In genomic region chr17:21095735-21096134, GRCh38 we compare ENCODE assay signal across 19 cellular contexts. TPM values are rescaled to one million over a fixed set of nuclear protein-coding genes. Genes with fewer than 3 reads are reported as not detected.
DNase-seq lines count a peak whose midpoint lies in the region; ATAC-seq and TF ChIP-seq lines count a peak whose summit lies in the region.
"Had no signal": no experiment of that assay in that cellular context is flagged by ENCODE, and none has a peak within 500 bp of the region (broad histone marks: within the 10 kb centered on the region; RNA-seq: fewer than 3 reads in every experiment).

No MANE protein-coding gene starts in this region.

- DNase-seq in NCI-H82 (lab: John Stamatoyannopoulos, UW) (peak; percentile 39), NCI-H82 treated with DMSO at 0.1 percent for 48 hours (lab: John Stamatoyannopoulos, UW; ENCODE audit: unreplicated experiment) (no peak), mesendoderm (peak; percentile 53), immature natural killer cell (no peak)
- DNase-seq: 8988T; BE2C; CD8-positive, alpha-beta memory T cell; EL; H7; MV-4-11; NCI-H1436 treated with DMSO at 0.1 percent for 48 hours; NCI-H2029 treated with DMSO at 0.1 percent for 48 hours; NCI-H510A treated with DMSO at 0.1 percent for 48 hours; SHP77 treated with DMSO at 0.1 percent for 48 hours had no signal

- H3K27ac ChIP-seq in OCI-LY1 (ENCODE audit: low read depth, low read length, poor library complexity, severe bottlenecking) (no peak overlapping the region), mesendoderm (ENCODE audit: low read depth, low read length) (no peak overlapping the region)

- no peak overlapping the region for H3K18ac ChIP-seq in mesendoderm (ENCODE audit: low read length)

- H3K56ac ChIP-seq in mesendoderm (ENCODE audit: low read length) = no peak overlapping the region

- H3K79me2 ChIP-seq in OCI-LY1 (ENCODE audit: insufficient read depth, low read length) (no peaks in the 10 kb centered on the region), mesendoderm (ENCODE audit: control insufficient read depth, insufficient read depth, low read length) (no peaks in the 10 kb centered on the region)

- H4K8ac ChIP-seq in mesendoderm (ENCODE audit: low read depth, low read length) = no peak overlapping the region

- peaks cover 14% of the 10 kb centered on the region for H3K4me1 ChIP-seq in OCI-LY1 (ENCODE audit: insufficient read depth, low read length, severe bottlenecking)
- H3K4me1 ChIP-seq in mesendoderm (ENCODE audit: control insufficient read depth, low read depth, low read length) = no peaks in the 10 kb centered on the region
- H3K4me1 ChIP-seq: BE2C had no signal

- no peak overlapping the region for H3K27ac Mint-ChIP-seq in immature natural killer cell
- H3K27ac Mint-ChIP-seq in stimulated activated memory B cell treated with anti-CD40 and anti-IgM and Interleukin-4, amounts not matched to agents 10 μg/mL and 1 μg/mL and 100 μg/mL, for 72 hours = no peak overlapping the region

- no peaks in the 10 kb centered on the region for H3K36me3 Mint-ChIP-seq in immature natural killer cell
- H3K36me3 Mint-ChIP-seq in stimulated activated memory B cell treated with anti-CD40 and anti-IgM and Interleukin-4, amounts not matched to agents 10 μg/mL and 1 μg/mL and 100 μg/mL, for 72 hours = no peaks in the 10 kb centered on the region
- H3K36me3 Mint-ChIP-seq: CD8-positive, alpha-beta memory T cell had no signal

- H3K9ac ChIP-seq in OCI-LY1 (ENCODE audit: low read length) (no peak overlapping the region), mesendoderm (ENCODE audit: low read length) (no peak overlapping the region)

- H3K23ac ChIP-seq in mesendoderm (ENCODE audit: low read length) = no peak overlapping the region

- ATAC-seq in GM18861 (IDR thresholded peaks at IDR 0.05; ENCODE audit: unreplicated experiment) = no peak
- no peak for ATAC-seq in stimulated activated memory B cell treated with anti-CD40 and anti-IgM and Interleukin-4, amounts not matched to agents 10 μg/mL and 1 μg/mL and 100 μg/mL, for 72 hours
- ATAC-seq: SK-N-SH treated with all-trans-retinoic acid at 6 μM for 48 hours had no signal

- no peak overlapping the region for H3K4ac ChIP-seq in mesendoderm (ENCODE audit: low read depth, low read length)

- WGBS in mesendoderm (ENCODE audit: extremely low coverage, insufficient coverage, low lambda C conversion rate) = no CpG with 5 or more reads among the region's 3 CpGs

- H2AFZ ChIP-seq in OCI-LY1 (ENCODE audit: low read length) = no peak overlapping the region

- H3K27me3 ChIP-seq in OCI-LY1 (ENCODE audit: insufficient read depth, low read length) (no peaks in the 10 kb centered on the region), mesendoderm (ENCODE audit: insufficient read depth, low read length, poor library complexity) (no peaks in the 10 kb centered on the region)
- H3K27me3 ChIP-seq: BE2C had no signal

- H3K27me3 Mint-ChIP-seq in immature natural killer cell (ENCODE audit: low read depth in 3 of 3) = peaks cover 2 to 9% (median 2%) of the 10 kb centered on the region in 3 donors
- no peaks in the 10 kb centered on the region for H3K27me3 Mint-ChIP-seq in stimulated activated memory B cell treated with anti-CD40 and anti-IgM and Interleukin-4, amounts not matched to agents 10 μg/mL and 1 μg/mL and 100 μg/mL, for 72 hours

- H4K5ac ChIP-seq in mesendoderm (ENCODE audit: low read length) = no peak overlapping the region

- no peaks in the 10 kb centered on the region for H3K9me3 ChIP-seq in OCI-LY1 (ENCODE audit: low read length)
- H3K9me3 ChIP-seq: BE2C had no signal

- no peaks in the 10 kb centered on the region for H3K9me3 Mint-ChIP-seq in immature natural killer cell
- H3K9me3 Mint-ChIP-seq in stimulated activated memory B cell treated with anti-CD40 and anti-IgM and Interleukin-4, amounts not matched to agents 10 μg/mL and 1 μg/mL and 100 μg/mL, for 72 hours = no peaks in the 10 kb centered on the region
- H3K9me3 Mint-ChIP-seq: CD8-positive, alpha-beta memory T cell had no signal

- H3F3A ChIP-seq in OCI-LY1 (ENCODE audit: insufficient read depth, low read length) = no peaks in the 10 kb centered on the region

- no peak overlapping the region for H2AK5ac ChIP-seq in mesendoderm (ENCODE audit: low read length)

- no peaks in the 10 kb centered on the region for H4K20me1 ChIP-seq in OCI-LY1 (ENCODE audit: insufficient read depth, low read length)

- no peak overlapping the region for H3K4me2 ChIP-seq in OCI-LY1 (ENCODE audit: low read length)
- no peak overlapping the region for H3K4me2 ChIP-seq in mesendoderm (ENCODE audit: low read length)

- H3K4me3 Mint-ChIP-seq in immature natural killer cell = no peak overlapping the region
- H3K4me3 Mint-ChIP-seq in stimulated activated memory B cell treated with anti-CD40 and anti-IgM and Interleukin-4, amounts not matched to agents 10 μg/mL and 1 μg/mL and 100 μg/mL, for 72 hours = no peak overlapping the region
- H3K4me3 Mint-ChIP-seq: CD8-positive, alpha-beta memory T cell had no signal

- H3K4me3 ChIP-seq in OCI-LY1 (ENCODE audit: low read depth, low read length, poor library complexity, severe bottlenecking) = no peak overlapping the region
- H3K4me3 ChIP-seq in mesendoderm (ENCODE audit: low read length) = no peak overlapping the region

- H3K9me2 ChIP-seq in OCI-LY1 (ENCODE audit: low read depth, low read length) = no peaks in the 10 kb centered on the region

- no peak overlapping the region for H2BK120ac ChIP-seq in mesendoderm (ENCODE audit: low read depth, low read length)

- peaks cover 13 to 20% of the 10 kb centered on the region in 2 donors for H3K4me1 Mint-ChIP-seq in immature natural killer cell
- H3K4me1 Mint-ChIP-seq in stimulated activated memory B cell treated with anti-CD40 and anti-IgM and Interleukin-4, amounts not matched to agents 10 μg/mL and 1 μg/mL and 100 μg/mL, for 72 hours = peaks cover 22% of the 10 kb centered on the region

- H2BK5ac ChIP-seq in mesendoderm (ENCODE audit: low read length) = no peak overlapping the region

- no peak overlapping the region for H2BK15ac ChIP-seq in mesendoderm (replicated peaks; ENCODE audit: low read depth)

- TF ChIP-seq CTCF in GM12873 (IDR thresholded peaks at IDR 0.05; ENCODE audit: insufficient read depth, low read depth, low read length, missing control alignments) (peak; percentile 35), OCI-LY1 (IDR thresholded peaks at IDR 0.05; ENCODE audit: low read length) (0 out of 2 replicates have a peak, but pooled peaks have one; percentile 10)

- H3K36me3 ChIP-seq in OCI-LY1 (ENCODE audit: insufficient read depth, low read length) = no peaks in the 10 kb centered on the region
- H3K36me3 ChIP-seq in mesendoderm (ENCODE audit: control insufficient read depth, insufficient read depth, low read length) = no peaks in the 10 kb centered on the region
- H3K36me3 ChIP-seq: BE2C had no signal

- no peaks in the 10 kb centered on the region for H3K79me1 ChIP-seq in mesendoderm (ENCODE audit: low read length)

RNA-seq across cellular contexts. Expression of gene DHRS7B, which starts 31.0 kb away (rescaled TPM):
- polyA plus RNA-seq in mesendoderm (2013, experiment 1 of 2) = 28.8 TPM
- polyA plus RNA-seq in mesendoderm (2013, experiment 2 of 2) = 30.4 TPM
- 10 to 100 TPM; 11.3 to 15.3 (median 12.9) TPM for polyA plus RNA-seq in immature natural killer cell

RNA-seq across cellular contexts. Expression of gene USP22, which starts 52.9 kb away (rescaled TPM):
- 221 TPM for polyA plus RNA-seq in mesendoderm (2013, experiment 1 of 2)
- 204 TPM for polyA plus RNA-seq in mesendoderm (2013, experiment 2 of 2)
- 10 to 100 TPM in 2 of 3 donors, 1 to 10 TPM in 1; 9.6 to 31.7 (median 21.4) TPM for polyA plus RNA-seq in immature natural killer cell

Comparison
In these comparisons a context has a peak if more than half of its experiments do, and no peak if none do; other contexts are left out.
1. DNase-seq: peak in NCI-H82 (single experiment) and mesendoderm (single experiment); none in NCI-H82 treated with DMSO at 0.1 percent for 48 hours (single experiment) and immature natural killer cell (0 of 3).